25 cellular contexts compared by ENCODE assay signal in genomic region chr10:90269699-90270098, GRCh38.
"Had no signal": no experiment of that assay in that cellular context is flagged by ENCODE, and none has a peak within 500 bp of the region (broad histone marks: within the 10 kb centered on the region; RNA-seq: fewer than 3 reads in every experiment).

No MANE protein-coding gene starts in this region.

- H3K27ac ChIP-seq: breast epithelium, SJSA1 had no signal

- H3K36me3 ChIP-seq: breast epithelium, SJSA1 had no signal

- H3K9me3 ChIP-seq: breast epithelium, SJSA1 had no signal

- H3K27me3 ChIP-seq: breast epithelium, SJSA1 had no signal

- H3K4me1 ChIP-seq: breast epithelium, SJSA1 had no signal

- H3K4me3 ChIP-seq: breast epithelium, SJSA1 had no signal

- DNase-seq: activated B cell treated with CpG ODN at 0.5 μM for 24 hours; activated CD4-positive, alpha-beta T cell treated with anti-CD3 and anti-CD28 coated beads for 1 hour; activated CD4-positive, alpha-beta T cell treated with anti-CD3 and anti-CD28 coated beads, Interleukin-2, amount 10 ng/mL, durations not matched to agents 24 days and 14 days; activated CD4-positive, alpha-beta T cell treated with anti-CD3 and anti-CD28 coated beads, Interleukin-2, amount 50 U/mL, for 48 hours; activated CD8-positive, alpha-beta memory T cell treated with anti-CD3 and anti-CD28 coated beads, Interleukin-2, amount 10 ng/mL, durations not matched to agents 7 days and 5 days; activated effector memory CD4-positive, alpha-beta T cell treated with Interleukin-2 at 50 U/mL for 16 hours; activated naive CD4-positive, alpha-beta T cell; activated T-cell treated with anti-CD3 and anti-CD28 coated beads, Interleukin-2, amount 50 U/mL, for 24 hours; aorta; central memory CD4-positive, alpha-beta T cell; NCI-H1048; NCI-H146; NCI-H1930; NCI-H2171 treated with DMSO at 0.1 percent for 48 hours; NCI-H226; NCI-H526; NCI-H774; PC-3; SHP77; T-cell; T-helper 2 cell; T1000 had no signal

- ATAC-seq: activated CD8-positive, alpha-beta memory T cell treated with anti-CD3 and anti-CD28 coated beads, Interleukin-2, amount 10 ng/mL, durations not matched to agents 7 days and 5 days; PC-3; SK-N-SH treated with all-trans-retinoic acid at 6 μM for 48 hours; T-cell had no signal
